In genomic region chr10:122703483-122704448, GRCh38 we compare ENCODE assay signal across 8 cellular contexts. TPM values are rescaled to one million over a fixed set of nuclear protein-coding genes. Genes with fewer than 3 reads are reported as not detected.
DNase-seq lines count a peak whose midpoint lies in the region; ATAC-seq, FAIRE-seq and TF ChIP-seq lines count a peak whose summit lies in the region.

No MANE protein-coding gene starts in this region.

- POLR2A ChIA-PET in BJ (lab: Charles Lee), result no interaction called here

- WGBS in iPS DF 6.9 (ENCODE audit: insufficient coverage, insufficient read length), result 100% methylated on average over 1 of the region's 9 CpGs

- H3K9ac ChIP-seq in MM.1S (ENCODE audit: low read length), result no peak overlapping the region
- H3K9ac ChIP-seq in SU-DHL-6 (ENCODE audit: low read length), result no peak overlapping the region

- H3K27me3 ChIP-seq in BJ (ENCODE audit: control insufficient read depth, insufficient read depth, low read length), result no peaks in the 10 kb centered on the region
- H3K27me3 ChIP-seq in MM.1S (replicated peaks; ENCODE audit: insufficient read depth, low read length), result no peaks in the 10 kb centered on the region
- no peaks in the 10 kb centered on the region for H3K27me3 ChIP-seq in SU-DHL-6 (ENCODE audit: low read length)
- H3K27me3 ChIP-seq in iPS DF 6.9 (ENCODE audit: control insufficient read depth, insufficient read depth, low read length), result no peaks in the 10 kb centered on the region

- H3K4me2 ChIP-seq in MM.1S (ENCODE audit: low read depth, low read length) (no peak overlapping the region), SU-DHL-6 (ENCODE audit: low read depth, low read length, poor library complexity, severe bottlenecking) (no peak overlapping the region)

- in situ Hi-C loops in astrocyte of the spinal cord (cut with HindIII; ENCODE audit: low sequenced_read_pairs), result no loop called here

- H3K4me3 ChIP-seq in BJ (ENCODE audit: low read depth, low read length), result no peak overlapping the region
- H3K4me3 ChIP-seq in MM.1S (ENCODE audit: low read length), result no peak overlapping the region
- no peak overlapping the region for H3K4me3 ChIP-seq in SU-DHL-6 (ENCODE audit: insufficient read depth, low read length, poor library complexity, severe bottlenecking)
- no peak overlapping the region for H3K4me3 ChIP-seq in astrocyte of the spinal cord (ENCODE audit: low read depth, low read length)
- no peak overlapping the region for H3K4me3 ChIP-seq in iPS DF 6.9 (ENCODE audit: low read length)

- H3K9me2 ChIP-seq in MM.1S (replicated peaks; ENCODE audit: insufficient read depth, low read length) (no peaks in the 10 kb centered on the region), SU-DHL-6 (replicated peaks; ENCODE audit: insufficient read depth, low read length) (no peaks in the 10 kb centered on the region)

- H3F3A ChIP-seq in MM.1S (ENCODE audit: insufficient read depth, low read length) (no peaks in the 10 kb centered on the region), SU-DHL-6 (ENCODE audit: insufficient read depth) (no peaks in the 10 kb centered on the region)

- TF ChIP-seq CTCF in BJ (IDR thresholded peaks at IDR 0.05; ENCODE audit: insufficient read depth, low read depth, low read length), result peak; percentile 84
- peak; percentile 56 for TF ChIP-seq CTCF in MM.1S (IDR thresholded peaks at IDR 0.05; ENCODE audit: low read length)
- TF ChIP-seq CTCF in SU-DHL-6 (IDR thresholded peaks at IDR 0.05; ENCODE audit: insufficient read depth, low read length, poor library complexity, severe bottlenecking), result peak; percentile 60
- TF ChIP-seq CTCF in astrocyte of the spinal cord (IDR thresholded peaks at IDR 0.05; ENCODE audit: low read depth, low read length), result peak; percentile 87

- H3K4me1 ChIP-seq in MM.1S (ENCODE audit: low read length) (no peaks in the 10 kb centered on the region), iPS DF 6.9 (ENCODE audit: control insufficient read depth, insufficient read depth, low read length) (no peaks in the 10 kb centered on the region)

- H4K20me1 ChIP-seq in MM.1S (ENCODE audit: insufficient read depth, low read length), result no peaks in the 10 kb centered on the region
- H4K20me1 ChIP-seq in SU-DHL-6 (ENCODE audit: low read depth, low read length), result no peaks in the 10 kb centered on the region

- peak; percentile 39 for FAIRE-seq in GM19239 (lab: Jason Lieb, UNC)

- H3K36me3 ChIP-seq in BJ (ENCODE audit: control insufficient read depth, insufficient read depth, low read length) (no peaks in the 10 kb centered on the region), MM.1S (replicated peaks; ENCODE audit: insufficient read depth, low read length) (no peaks in the 10 kb centered on the region), SU-DHL-6 (ENCODE audit: low read length) (no peaks in the 10 kb centered on the region), iPS DF 6.9 (ENCODE audit: control insufficient read depth, insufficient read depth, low read length) (no peaks in the 10 kb centered on the region)

- CTCF ChIA-PET in BJ (lab: Yijun Ruan, JAX), result interaction anchor here (0.6 to 2.8 kb wide), 11 partner anchors 8 to 1758 kb away, joined by 3 to 7 read pairs (median 3); no protein-coding TSS in a partner anchor

- H2AFZ ChIP-seq in MM.1S (ENCODE audit: low read length) (no peak overlapping the region), SU-DHL-6 (ENCODE audit: low read depth, low read length, severe bottlenecking) (no peak overlapping the region)

- no peaks in the 10 kb centered on the region for H3K9me3 ChIP-seq in MM.1S (replicated peaks; ENCODE audit: insufficient read depth, low read length)
- no peaks in the 10 kb centered on the region for H3K9me3 ChIP-seq in SU-DHL-6 (ENCODE audit: insufficient read depth, low read length)
- H3K9me3 ChIP-seq in iPS DF 6.9 (ENCODE audit: control insufficient read depth, insufficient read depth, low read length), result no peaks in the 10 kb centered on the region

- no peak overlapping the region for H3K27ac ChIP-seq in MM.1S (ENCODE audit: low read length)
- no peak overlapping the region for H3K27ac ChIP-seq in SU-DHL-6 (ENCODE audit: low read depth, low read length)
- H3K27ac ChIP-seq in iPS DF 6.9 (ENCODE audit: low read length), result no peak overlapping the region

- no peak for ATAC-seq in HG03469 (IDR thresholded peaks at IDR 0.05; ENCODE audit: unreplicated experiment)

- H3K79me2 ChIP-seq in MM.1S (ENCODE audit: low read length) (no peaks in the 10 kb centered on the region), SU-DHL-6 (ENCODE audit: insufficient read depth, low read length) (no peaks in the 10 kb centered on the region)

- DNase-seq in BJ (ENCODE audit: low read depth) (no peak), GM19239 (ENCODE audit: insufficient read length, low spot score) (peak; percentile 57), MM.1S (peak; percentile 22), astrocyte of the spinal cord (ENCODE audit: low read depth, low spot score) (peak; percentile 46), iPS DF 6.9 (ENCODE audit: low read depth, low spot score) (peak; percentile 45), smooth muscle cell of the brain vasculature (ENCODE audit: low read depth, low spot score) (peak; percentile 28)

RNA-seq across cellular contexts. Expression of gene C10orf120, which starts 4.1 kb away (rescaled TPM):
- not detected in 2 replicates for polyA plus RNA-seq in BJ (2011; rRNA removed)
- polyA minus RNA-seq in BJ (2011; rRNA and poly(A)+ RNA removed), result not detected in 2 replicates
